In the genomic region with DNA sequence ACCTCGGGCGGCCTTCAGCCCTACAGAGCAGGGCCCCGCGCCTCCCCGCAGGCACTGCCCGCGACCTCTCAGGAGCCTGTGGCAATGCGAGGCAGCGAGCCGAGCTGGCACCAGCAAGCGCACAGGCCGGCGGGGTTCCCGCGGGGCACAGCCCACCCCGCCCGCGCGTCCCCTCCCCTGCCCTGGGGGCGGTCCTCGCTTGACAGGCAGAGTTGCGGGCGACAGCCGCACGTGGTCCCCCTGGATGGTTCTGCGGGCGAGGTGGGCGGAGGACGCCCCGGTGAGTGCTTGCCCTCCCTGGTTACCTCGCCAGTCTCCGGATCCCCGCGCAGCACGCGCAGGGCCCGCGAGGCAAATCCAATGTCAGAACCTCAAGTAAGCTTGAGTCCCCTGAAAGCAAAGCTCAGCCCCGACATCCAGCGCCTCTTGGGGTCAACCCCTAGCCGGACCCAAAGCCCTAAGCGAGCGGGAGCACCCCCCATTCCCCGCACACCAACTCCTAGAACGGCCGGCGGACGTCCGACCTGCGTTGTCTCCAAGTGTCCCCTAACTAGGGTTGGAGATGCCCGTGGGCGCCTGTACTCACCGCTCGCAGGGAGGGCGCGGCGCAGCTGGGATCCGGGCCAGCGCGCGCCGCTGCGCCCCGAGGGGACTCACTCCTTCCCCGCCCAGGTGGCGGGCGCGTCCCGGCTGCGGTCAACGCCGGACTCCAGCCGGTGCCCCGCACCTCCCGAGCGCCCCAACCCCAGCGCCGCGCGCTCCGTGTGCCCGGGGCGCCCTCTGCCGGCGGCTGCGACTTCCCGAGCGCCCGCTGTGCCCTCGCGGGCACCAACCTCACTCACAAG, we compare ENCODE assay signal across 9 cellular contexts. TPM values are rescaled to one million over a fixed set of nuclear protein-coding genes. Genes with fewer than 3 reads are reported as not detected.
DNase-seq lines count a peak whose midpoint lies in the region; ATAC-seq and TF ChIP-seq lines count a peak whose summit lies in the region.
"Had no signal": no experiment of that assay in that cellular context is flagged by ENCODE, and none has a peak within 500 bp of the region (broad histone marks: within the 10 kb centered on the region; RNA-seq: fewer than 3 reads in every experiment).

TSS of gene DRD1 (minus strand) at position 123 of the 845 bp plus-strand sequence. CDS start 1,083 bp downstream, outside the sequence.

- intact Hi-C loops in esophagus squamous epithelium (cut with DNase I): loop anchor here (5.0 kb wide), 1 partner anchor 492 kb away; no protein-coding TSS in a partner anchor

- no peaks in the 10 kb centered on the region for H3K36me3 ChIP-seq in esophagus squamous epithelium
- no peaks in the 10 kb centered on the region for H3K36me3 ChIP-seq in thymus (ENCODE audit: control insufficient read depth, insufficient read depth)

- H3K9me3 ChIP-seq in esophagus squamous epithelium (no peaks in the 10 kb centered on the region), thymus (ENCODE audit: control insufficient read depth) (no peaks in the 10 kb centered on the region)

- peak within 1 kb of the TSS in 1 of 4 donors; percentile 50 for H3K27ac ChIP-seq in esophagus squamous epithelium
- H3K27ac ChIP-seq in thymus (ENCODE audit: low read depth): no peak within 1 kb of the TSS
- H3K27ac ChIP-seq: epithelial cell of prostate had no signal

- H3K27me3 ChIP-seq in esophagus squamous epithelium (peaks cover 4 to 78% (median 8%) of the 10 kb centered on the region in 4 donors), thymus (ENCODE audit: control insufficient read depth, insufficient read depth) (peaks cover 27% of the 10 kb centered on the region)

- peak; percentile 82 for DNase-seq in GM13976 (ENCODE audit: low spot score)
- peak; percentile 16 for DNase-seq in M059J (ENCODE audit: low read depth)
- DNase-seq in activated T-cell treated with anti-CD3 and anti-CD28 coated beads for 48 hours (ENCODE audit: low read depth): peak; percentile 61
- no peak for DNase-seq in esophagus squamous epithelium (lab: John Stamatoyannopoulos, UW)
- DNase-seq in neural crest cell (ENCODE audit: low read depth, low spot score): peak; percentile 66
- DNase-seq in OCI-M2 (lab: John Stamatoyannopoulos, UW; ENCODE audit: unreplicated experiment): no peak

- no peak for TF ChIP-seq POLR2A in esophagus squamous epithelium (IDR thresholded peaks at IDR 0.05)

- H3K4me1 Mint-ChIP-seq in neural crest cell: peaks cover 14% of the 10 kb centered on the region

- 0% methylated on average over 1 of the region's 91 CpGs; no CpG with 5 or more reads in 1 of the 2 donors for WGBS in esophagus squamous epithelium, 2 donors
- 2% methylated on average over 91 of the region's 91 CpGs for WGBS in thymus

- H3K4me3 ChIP-seq in esophagus squamous epithelium (peak within 1 kb of the TSS; percentile 13 to 65 (median 37)), thymus (ENCODE audit: low read length) (peak within 1 kb of the TSS; percentile 6)

- in situ Hi-C loops in GM13976 (cut with MboI; ENCODE audit: low sequenced_read_pairs, unreplicated experiment): loop anchor here (10.0 kb wide), 1 partner anchor 489 kb away; no protein-coding TSS in a partner anchor

- H3K27ac Mint-ChIP-seq in neural crest cell (ENCODE audit: unreplicated experiment): no peak within 1 kb of the TSS

- no peak for ATAC-seq in HG03139 (IDR thresholded peaks at IDR 0.05; ENCODE audit: unreplicated experiment)

- no peaks in the 10 kb centered on the region for H3K9me3 Mint-ChIP-seq in neural crest cell

- peak within 1 kb of the TSS; percentile 20 for H3K4me3 Mint-ChIP-seq in neural crest cell

- no peaks in the 10 kb centered on the region for H3K36me3 Mint-ChIP-seq in neural crest cell (ENCODE audit: low read depth)

- H3K4me1 ChIP-seq in esophagus squamous epithelium (peaks cover 8 to 22% (median 12%) of the 10 kb centered on the region in 3 donors), thymus (ENCODE audit: control insufficient read depth, insufficient read depth, low read length) (no peaks in the 10 kb centered on the region)

- TF ChIP-seq CTCF in GM13976 (IDR thresholded peaks at IDR 0.05; ENCODE audit: borderline replicate concordance, control extremely low read depth, extremely low read depth, insufficient read depth, missing control alignments) (peak; percentile 72), esophagus squamous epithelium (IDR thresholded peaks at IDR 0.05) (peak; percentile 61 to 83 (median 70)), neural crest cell (conservative IDR thresholded peaks at IDR 0.05) (peak; percentile 85)

- H3K27me3 Mint-ChIP-seq in neural crest cell (ENCODE audit: low read depth): peaks cover 80% of the 10 kb centered on the region

RNA-seq across cellular contexts. Expression of gene DRD1, which starts in this region (rescaled TPM):
- 0.12 and 0.57 TPM in 2 replicates for total RNA-seq in M059J (2014; rRNA removed; shearing (Covaris generic))
- total RNA-seq in esophagus squamous epithelium (under 1 TPM in 2 of 4 donors, not detected in 2; 0.06 to 0.19 TPM), neural crest cell (not detected in 2 replicates)
- polyA plus RNA-seq in thymus: 0.41 TPM

Comparison
In these comparisons a context has a peak if more than half of its experiments do, and no peak if none do; other contexts are left out.
1. Peak in DNase-seq in M059J; RNA of the gene not detected or under 1 TPM.
2. Peak in DNase-seq in neural crest cell; RNA of the gene not detected or under 1 TPM.
3. DNase-seq: peak in GM13976 (single experiment) and activated T-cell treated with anti-CD3 and anti-CD28 coated beads for 48 hours (single experiment); none in esophagus squamous epithelium (single experiment) and OCI-M2 (single experiment).
4. Peak in every context shown above with its lines, with median percentiles within 50 percentile points of each other: CTCF ChIP-seq.